10 cellular contexts compared by ENCODE assay signal in genomic region chr3:71208273-71209095, GRCh38.
DNase-seq lines count a peak whose midpoint lies in the region; ATAC-seq and TF ChIP-seq lines count a peak whose summit lies in the region.
"Had no signal": no experiment of that assay in that cellular context is flagged by ENCODE, and none has a peak within 500 bp of the region (broad histone marks: within the 10 kb centered on the region; RNA-seq: fewer than 3 reads in every experiment).

No MANE protein-coding gene starts in this region.

- no peaks in the 10 kb centered on the region for H3K9me3 ChIP-seq in duodenal mucosa (ENCODE audit: control insufficient read depth in 1 of 2, low read length in 2 of 2)
- no peaks in the 10 kb centered on the region for H3K9me3 ChIP-seq in psoas muscle
- no peaks in the 10 kb centered on the region for H3K9me3 ChIP-seq in tibial nerve

- H3K4me3 ChIP-seq in duodenal mucosa (ENCODE audit: low read depth in 1 of 2, low read length in 2 of 2), result no peak overlapping the region
- no peak overlapping the region for H3K4me3 ChIP-seq in psoas muscle
- no peak overlapping the region for H3K4me3 ChIP-seq in tibial nerve

- H3K9ac ChIP-seq in duodenal mucosa (ENCODE audit: low read depth in 1 of 2, low read length in 2 of 2), result no peak overlapping the region
- H3K9ac ChIP-seq: parathyroid adenoma had no signal

- H3K36me3 ChIP-seq in duodenal mucosa (ENCODE audit: control insufficient read depth in 1 of 2, insufficient read depth in 2 of 2, low read length in 2 of 2) (no peaks in the 10 kb centered on the region), psoas muscle (ENCODE audit: insufficient read depth in 1 of 2, low read depth in 1 of 2) (no peaks in the 10 kb centered on the region), tibial nerve (no peaks in the 10 kb centered on the region)

- peak; percentile 19 for DNase-seq in HuH-7 (ENCODE audit: low spot score)
- peak; percentile 74 for DNase-seq in NCI-H345 treated with DMSO at 0.1 percent for 48 hours (lab: John Stamatoyannopoulos, UW; ENCODE audit: unreplicated experiment)
- DNase-seq in psoas muscle, result no peak
- no peak for DNase-seq in tibial nerve (ENCODE audit: low spot score in 2 of 2)
- DNase-seq: central memory CD4-positive, alpha-beta T cell; NCI-H2227 treated with DMSO at 0.1 percent for 48 hours had no signal

- H3K27me3 ChIP-seq in duodenal mucosa (ENCODE audit: control insufficient read depth in 1 of 2, insufficient read depth in 2 of 2, low read length in 2 of 2) (no peaks in the 10 kb centered on the region), psoas muscle (ENCODE audit: insufficient read depth in 3 of 3, low read length in 2 of 3) (no peaks in the 10 kb centered on the region), tibial nerve (no peaks in the 10 kb centered on the region)

- intact Hi-C loops in psoas muscle (cut with DNase I), result no loop called here

- TF ChIP-seq CTCF in psoas muscle (IDR thresholded peaks at IDR 0.05) (no peak), tibial nerve (IDR thresholded peaks at IDR 0.05) (no peak)

- no peak for TF ChIP-seq POLR2A in tibial nerve (IDR thresholded peaks at IDR 0.05)

- peak overlapping the region; percentile 39 for H3K27ac ChIP-seq in duodenal mucosa (ENCODE audit: low read depth, low read length)
- H3K27ac ChIP-seq in psoas muscle, result no peak overlapping the region
- H3K27ac ChIP-seq in tibial nerve, result peak overlapping the region in 2 of 4 donors; percentile 69 to 85
- H3K27ac ChIP-seq: parathyroid adenoma had no signal

- peak; percentile 34 to 67 (median 42) for ATAC-seq in psoas muscle
- ATAC-seq in GM21723 (IDR thresholded peaks at IDR 0.05; ENCODE audit: unreplicated experiment), result no peak
- ATAC-seq in HG03342 (IDR thresholded peaks at IDR 0.05; ENCODE audit: unreplicated experiment), result no peak

- 53 to 58% (median 57%) methylated on average over 6 of the region's 6 CpGs for WGBS in psoas muscle, 3 donors
- 57 to 58% methylated on average over 6 of the region's 6 CpGs for WGBS in tibial nerve, 2 donors

- peaks cover 18 to 28% of the 10 kb centered on the region in 2 donors for H3K4me1 ChIP-seq in duodenal mucosa (ENCODE audit: control insufficient read depth in 1 of 2, insufficient read depth in 2 of 2, low read length in 2 of 2)
- peaks cover 25% of the 10 kb centered on the region for H3K4me1 ChIP-seq in psoas muscle
- peaks cover 0 to 37% (median 17%) of the 10 kb centered on the region in 4 donors for H3K4me1 ChIP-seq in tibial nerve
- H3K4me1 ChIP-seq: parathyroid adenoma had no signal

- TF ChIP-seq EP300 in tibial nerve (IDR thresholded peaks at IDR 0.05), result no peak

Comparison
In these comparisons a context has a peak if more than half of its experiments do, and no peak if none do; other contexts are left out.
1. DNase-seq: peak in HuH-7 (single experiment) and NCI-H345 treated with DMSO at 0.1 percent for 48 hours (single experiment); none in psoas muscle (0 of 2) and tibial nerve (0 of 2).
2. ATAC-seq: peak in psoas muscle (4 of 4); none in GM21723 (single experiment) and HG03342 (single experiment).